1 cellular context compared by ENCODE assay signal in genomic region chr1:150613061-150613920, GRCh38.
A peak's percentile ranks its signal among the peaks of the same experiment; 100 is the strongest.
TF ChIP-seq lines count a peak whose summit lies in the region.

No MANE protein-coding gene starts in this region.

TF ChIP-seq in GM12878, 131 proteins besides CTCF, POLR2A, EP300 and RAD21 (continued from another document and continues in another):
- TF ChIP-seq SKIL (IDR thresholded peaks at IDR 0.05; ENCODE audit: low read depth, poor library complexity, severe bottlenecking) (peak; percentile 86), NFIC (IDR thresholded peaks at IDR 0.05; ENCODE audit: low read depth, low read length) (peak; percentile 94; the same call in 1 of the 2 replicates), KAT2A (conservative IDR thresholded peaks at IDR 0.05; ENCODE audit: control insufficient read depth, low read depth, low read length) (no peak), CREM (IDR thresholded peaks at IDR 0.05; ENCODE audit: low read depth) (peak; percentile 96), PML (IDR thresholded peaks at IDR 0.05; ENCODE audit: low read length) (peak; percentile 41; the same call in 1 of the 2 replicates), ZBTB33 (IDR thresholded peaks at IDR 0.05) (no peak), HDAC2 (IDR thresholded peaks at IDR 0.05) (no peak), DPF2 (IDR thresholded peaks at IDR 0.05) (peak; percentile 93), ZNF687 (IDR thresholded peaks at IDR 0.05) (peak; percentile 68; the same call in 1 of the 2 replicates), ZBED1 (IDR thresholded peaks at IDR 0.05; ENCODE audit: borderline replicate concordance) (peak; percentile 69; the same call in 1 of the 2 replicates), EGR1 (IDR thresholded peaks at IDR 0.05; ENCODE audit: borderline replicate concordance in 1 of 2, low read depth in 2 of 2, low read length in 2 of 2) (peak in 1 of 2 experiments; percentile 61; a peak in 1 of 3 replicates), ATF2 (IDR thresholded peaks at IDR 0.05; ENCODE audit: low read length) (peak; percentile 90), SREBF2 (IDR thresholded peaks at IDR 0.05; ENCODE audit: low read length) (no peak), EZH2 (IDR thresholded peaks at IDR 0.05; ENCODE audit: borderline replicate concordance, control insufficient read depth, low read depth, low read length) (no peak), BMI1 (IDR thresholded peaks at IDR 0.05; ENCODE audit: borderline replicate concordance) (peak; percentile 65; the same call in 1 of the 2 replicates), TCF3 (IDR thresholded peaks at IDR 0.05; ENCODE audit: borderline replicate concordance, insufficient read depth, low read depth, low read length) (peak; percentile 94), RELB (IDR thresholded peaks at IDR 0.05; ENCODE audit: low read depth) (peak; percentile 75), SMARCA5 (IDR thresholded peaks at IDR 0.05) (no peak), CREB1 (IDR thresholded peaks at IDR 0.05; ENCODE audit: low read depth) (peak; percentile 94), SP1 (IDR thresholded peaks at IDR 0.05; ENCODE audit: low read depth, low read length) (peak; percentile 52), ZBTB4 (CRISPR knock-in tag; IDR thresholded peaks at IDR 0.05) (no peak), ZNF217 (IDR thresholded peaks at IDR 0.05) (no peak), JUNB (IDR thresholded peaks at IDR 0.05) (peak; percentile 98), USF2 (IDR thresholded peaks at IDR 0.05; ENCODE audit: borderline replicate concordance, low read depth, low read length) (no peak), IKZF1 (conservative IDR thresholded peaks at IDR 0.05) (peak; percentile 97), MEF2B (IDR thresholded peaks at IDR 0.05; ENCODE audit: partially characterized antibody, poor library complexity, severe bottlenecking) (peak; percentile 35), NKRF (conservative IDR thresholded peaks at IDR 0.05) (no peak), ATF7 (IDR thresholded peaks at IDR 0.05; ENCODE audit: low read depth) (peak; percentile 91), BACH1 (IDR thresholded peaks at IDR 0.05; ENCODE audit: borderline replicate concordance) (peak; percentile 61; the same call in 1 of the 2 replicates), CUX1 (IDR thresholded peaks at IDR 0.05; ENCODE audit: insufficient replicate concordance, low read depth, low read length) (peak; percentile 45), MTA3 (IDR thresholded peaks at IDR 0.05; ENCODE audit: borderline replicate concordance, low read length) (peak; percentile 88), CHD4 (IDR thresholded peaks at IDR 0.05) (no peak), NR2F1 (conservative IDR thresholded peaks at IDR 0.05) (peak; percentile 74), NR2C1 (IDR thresholded peaks at IDR 0.05) (no peak)
